17 cellular contexts compared by ENCODE assay signal in genomic region chr5:52665544-52665943, GRCh38.
DNase-seq lines count a peak whose midpoint lies in the region; ATAC-seq, FAIRE-seq and TF ChIP-seq lines count a peak whose summit lies in the region.
"Had no signal": no experiment of that assay in that cellular context is flagged by ENCODE, and none has a peak within 500 bp of the region (broad histone marks: within the 10 kb centered on the region; RNA-seq: fewer than 3 reads in every experiment).

No MANE protein-coding gene starts in this region.

- FAIRE-seq in HepG2 (lab: Jason Lieb, UNC) = no peak
- FAIRE-seq: keratinocyte had no signal

- H3K4me3 ChIP-seq in liver (ENCODE audit: low read depth in 1 of 3, low read length in 3 of 3) (no peak overlapping the region), HepG2 (replicated peaks in 1 of 3; ENCODE audit: insufficient read depth in 1 of 3, low read depth in 2 of 3, low read length in 3 of 3) (no peak overlapping the region), coronary artery (peak overlapping the region; percentile 11), uterus (no peak overlapping the region), stomach (no peak overlapping the region)
- H3K4me3 ChIP-seq: pancreas, vagina had no signal

- H2AFZ ChIP-seq in HepG2 (ENCODE audit: low read length) = no peak overlapping the region

- DNase-seq in HepG2 (ENCODE audit: low spot score) = no peak
- no peak for DNase-seq in coronary artery (ENCODE audit: low spot score)
- DNase-seq in lung microvascular endothelial cell (ENCODE audit: low read depth in 2 of 2) = peak; percentile 24 to 32
- DNase-seq in uterus = peak; percentile 21 to 22
- DNase-seq in NCI-H146 treated with DMSO at 0.1 percent for 48 hours (lab: John Stamatoyannopoulos, UW; ENCODE audit: unreplicated experiment) = no peak
- DNase-seq in stomach = no peak
- DNase-seq: CD4-positive, alpha-beta T cell; cerebellar nuclear complex; DMS79 treated with DMSO at 0.1 percent for 48 hours; NCI-H2107; NCI-H774; pancreas; RPMI8226 had no signal

- BruUV-seq in HepG2 (replicated peaks; lab: Mats Ljungman, UMichigan) = no TSS peak

- no peak overlapping the region for H3K4me2 ChIP-seq in HepG2 (ENCODE audit: low read depth, low read length)

- H3K9ac ChIP-seq in liver (ENCODE audit: low read depth in 1 of 2, low read length in 2 of 2) (no peak overlapping the region), HepG2 (ENCODE audit: insufficient read depth, low read depth, low read length) (no peak overlapping the region)

- intact Hi-C loops in HepG2 (cut with micrococcal nuclease; ENCODE audit: unreplicated experiment) = no loop called here
- intact Hi-C loops in uterus (cut with DNase I; ENCODE audit: low total_unique reads) = no loop called here
- intact Hi-C loops in stomach (cut with DNase I; ENCODE audit: low total_unique reads) = no loop called here

- 13% methylated on average over 2 of the region's 2 CpGs for WGBS in liver
- 0% methylated on average over 2 of the region's 2 CpGs for WGBS in HepG2 (ENCODE audit: low lambda C conversion rate)
- 33 to 47% (median 38%) methylated on average over 2 of the region's 2 CpGs for WGBS in stomach, 5 donors

- H3K36me3 ChIP-seq in liver (ENCODE audit: control insufficient read depth in 4 of 4, insufficient read depth in 3 of 4, low read depth in 1 of 4, low read length in 3 of 4) (no peaks in the 10 kb centered on the region), HepG2 (replicated peaks in 1 of 2; ENCODE audit: control insufficient read depth in 1 of 2, insufficient read depth in 2 of 2, low read length in 2 of 2) (no peaks in the 10 kb centered on the region), uterus (no peaks in the 10 kb centered on the region), stomach (no peaks in the 10 kb centered on the region)
- H3K36me3 ChIP-seq: pancreas, vagina had no signal

- ATAC-seq in HepG2 (no peak), GM18861 (IDR thresholded peaks at IDR 0.05; ENCODE audit: unreplicated experiment) (no peak)
- ATAC-seq: pancreas had no signal

- peaks cover 0 to 4% (median 0%) of the 10 kb centered on the region in 4 donors for H3K4me1 ChIP-seq in liver (ENCODE audit: control insufficient read depth in 4 of 4, insufficient read depth in 4 of 4, low read length in 3 of 4)
- no peaks in the 10 kb centered on the region for H3K4me1 ChIP-seq in HepG2 (ENCODE audit: insufficient read depth, low read length)
- H3K4me1 ChIP-seq in uterus = no peaks in the 10 kb centered on the region
- peaks cover 0 to 4% (median 0%) of the 10 kb centered on the region in 4 donors for H3K4me1 ChIP-seq in stomach
- H3K4me1 ChIP-seq: pancreas, vagina had no signal

- TF ChIP-seq RAD21 in liver (IDR thresholded peaks at IDR 0.05) (peak in 1 of 2 donors; percentile 19), HepG2 (CRISPR knock-in tag; IDR thresholded peaks at IDR 0.05) (no peak)

- CTCF ChIA-PET in HepG2 (lab: Yijun Ruan, JAX; ENCODE audit: low intra/inter-chr PET ratio, low total read pairs) = no interaction called here

- in situ Hi-C loops in HepG2 (cut with HindIII; ENCODE audit: extremely low pct_ligation_motif_present, low pct_unique_long_range_greater_than_20kb) = loop anchor here (25.0 kb wide), 2 partner anchors 653 to 1278 kb away; partner anchors contain the start of gene ISL1

- TF ChIP-seq EP300 in HepG2 (IDR thresholded peaks at IDR 0.05; ENCODE audit: low read depth in 2 of 2, low read length in 2 of 2) = no peak
- TF ChIP-seq EP300 in HepG2 (CRISPR knock-in tag; IDR thresholded peaks at IDR 0.05; ENCODE audit: borderline replicate concordance) = no peak
- TF ChIP-seq EP300 in stomach (IDR thresholded peaks at IDR 0.05) = no peak

- H3K27me3 ChIP-seq in liver (ENCODE audit: control insufficient read depth in 4 of 4, insufficient read depth in 4 of 4, low read length in 3 of 4) = no peaks in the 10 kb centered on the region
- H3K27me3 ChIP-seq in HepG2 (ENCODE audit: control insufficient read depth in 1 of 2, insufficient read depth in 2 of 2, low read length in 2 of 2) = peaks cover 0 to 6% of the 10 kb centered on the region in 2 experiments; a peak in 1 of 5 replicates
- no peaks in the 10 kb centered on the region for H3K27me3 ChIP-seq in uterus
- H3K27me3 ChIP-seq in stomach = no peaks in the 10 kb centered on the region
- H3K27me3 ChIP-seq: pancreas, vagina had no signal

- POLR2A ChIA-PET in HepG2 (lab: Yijun Ruan, JAX) = no interaction called here

- TF ChIP-seq POLR2A in HepG2 (IDR thresholded peaks at IDR 0.05; ENCODE audit: insufficient read depth in 1 of 2, low read depth in 2 of 2, low read length in 2 of 2) (no peak), uterus (IDR thresholded peaks at IDR 0.05) (no peak), stomach (IDR thresholded peaks at IDR 0.05) (no peak)

- no peaks in the 10 kb centered on the region for H3K79me2 ChIP-seq in HepG2 (ENCODE audit: insufficient read depth, low read length)

- H3K9me3 ChIP-seq in liver (ENCODE audit: control insufficient read depth in 4 of 4, low read length in 3 of 4) (no peaks in the 10 kb centered on the region), HepG2 (ENCODE audit: low read length) (no peaks in the 10 kb centered on the region), uterus (no peaks in the 10 kb centered on the region), stomach (no peaks in the 10 kb centered on the region)
- H3K9me3 ChIP-seq: pancreas, vagina had no signal

- no peak overlapping the region for H3K27ac ChIP-seq in liver (ENCODE audit: low read depth in 1 of 2, low read length in 2 of 2)
- H3K27ac ChIP-seq in HepG2 (ENCODE audit: extremely low read length, insufficient read depth, low read length) = no peak overlapping the region
- H3K27ac ChIP-seq in coronary artery = no peak overlapping the region
- peak overlapping the region; percentile 36 to 69 for H3K27ac ChIP-seq in uterus
- H3K27ac ChIP-seq in stomach = no peak overlapping the region
- H3K27ac ChIP-seq: pancreas, vagina had no signal

- H4K20me1 ChIP-seq in HepG2 (ENCODE audit: insufficient read depth, low read length) = no peaks in the 10 kb centered on the region

- TF ChIP-seq CTCF in liver (IDR thresholded peaks at IDR 0.05; ENCODE audit: low read depth, low read length, missing input control) (no peak), HepG2 (CRISPR knock-in tag; IDR thresholded peaks at IDR 0.05) (no peak), coronary artery (IDR thresholded peaks at IDR 0.05) (no peak), uterus (IDR thresholded peaks at IDR 0.05) (no peak), stomach (IDR thresholded peaks at IDR 0.05) (no peak)

TF ChIP-seq in liver, 16 proteins besides CTCF, POLR2A, EP300 and RAD21:
- peak; percentile 34 for TF ChIP-seq NR2F2 (IDR thresholded peaks at IDR 0.05)
- TF ChIP-seq RXRA (IDR thresholded peaks at IDR 0.05) = peak in 1 of 2 donors; percentile 42
- no peak for TF ChIP-seq ZBTB33 (IDR thresholded peaks at IDR 0.05)

TF ChIP-seq in HepG2, 621 proteins besides CTCF, POLR2A, EP300 and RAD21:
- no peak for TF ChIP-seq HNRNPL (IDR thresholded peaks at IDR 0.05; ENCODE audit: low read depth, low read length)

Comparison
In these comparisons a context has a peak if more than half of its experiments do, and no peak if none do; other contexts are left out.
1. H3K27ac ChIP-seq: peak in uterus (2 of 2); none in liver (0 of 2), HepG2 (single experiment), coronary artery (0 of 2) and stomach (0 of 5).
2. DNase-seq: peak in lung microvascular endothelial cell (2 of 2) and uterus (2 of 2); none in HepG2 (single experiment), coronary artery (single experiment), NCI-H146 treated with DMSO at 0.1 percent for 48 hours (single experiment) and stomach (single experiment).